Comparison of ENCODE assay signal across 7 cellular contexts in the genomic region with DNA sequence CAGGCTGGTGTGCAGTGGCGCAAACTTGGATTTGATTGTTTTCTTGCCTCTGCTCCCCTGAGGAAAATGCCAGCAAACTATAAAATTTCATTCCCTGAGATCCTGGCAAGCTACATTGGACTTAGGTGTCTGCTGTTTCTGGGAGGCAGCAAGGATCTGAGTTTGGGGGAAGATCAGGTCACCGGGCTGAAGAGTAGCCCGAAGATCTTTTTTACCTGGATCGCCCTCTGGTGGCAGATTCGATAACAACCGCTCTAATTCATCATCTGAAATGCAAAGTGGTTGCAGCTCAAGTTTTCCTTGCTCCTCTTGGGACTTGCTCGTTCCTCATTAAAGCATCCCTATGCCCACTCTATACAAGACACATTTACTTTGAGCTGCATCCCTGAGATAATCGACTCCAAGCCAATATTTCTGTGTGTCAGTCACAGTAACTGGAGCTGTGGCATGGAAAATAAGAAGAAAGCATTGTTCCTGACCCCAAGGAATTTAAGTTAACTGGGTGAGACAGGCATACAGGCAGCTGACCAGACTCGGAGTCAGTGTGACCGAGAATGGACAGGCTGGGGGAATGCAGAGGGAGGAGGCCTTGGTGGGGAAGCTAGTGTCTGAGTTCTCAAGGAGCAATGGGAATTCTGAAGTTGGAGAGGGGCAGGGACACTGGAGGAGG.
DNase-seq lines count a peak whose midpoint lies in the region; ATAC-seq and TF ChIP-seq lines count a peak whose summit lies in the region.

No MANE protein-coding gene starts in this region.

- ATAC-seq in HG02973 (IDR thresholded peaks at IDR 0.05; ENCODE audit: unreplicated experiment), result no peak

- no peak overlapping the region for H3K27ac ChIP-seq in SK-N-MC

- H3K4me3 ChIP-seq in SK-N-MC, result no peak overlapping the region

- in situ Hi-C loops in G401 (cut with HindIII; ENCODE audit: low sequenced_read_pairs), result no loop called here

- H3K9ac ChIP-seq in SK-N-MC (ENCODE audit: insufficient read length), result no peak overlapping the region

- peak; percentile 56 for TF ChIP-seq RAD21 in Ishikawa (IDR thresholded peaks at IDR 0.05; ENCODE audit: low read depth)

- DNase-seq in G401 (ENCODE audit: low spot score) (peak; percentile 55), SK-N-MC (ENCODE audit: low read depth, low spot score) (peak; percentile 5), amygdala (lab: John Stamatoyannopoulos, UW) (peak in 34 of 56 donors; percentile 1 to 80 (median 14)), iPS DF 19.7 (ENCODE audit: low read depth, low spot score) (peak; percentile 15)
- DNase-seq in stimulated activated CD4-positive, alpha-beta T cell treated with anti-CD3 and anti-CD28 coated beads, Interleukin-15, amount 100 ng/mL, for 24 hours, result peak; percentile 68

- TF ChIP-seq EP300 in Ishikawa (IDR thresholded peaks at IDR 0.05; ENCODE audit: borderline replicate concordance), result no peak

- H3K36me3 ChIP-seq in SK-N-MC (ENCODE audit: insufficient read depth, low read length), result no peaks in the 10 kb centered on the region

- no peaks in the 10 kb centered on the region for H3K9me3 ChIP-seq in SK-N-MC (ENCODE audit: low read depth, low read length)

TF ChIP-seq in Ishikawa, 13 proteins besides CTCF, POLR2A, EP300 and RAD21:
- TF ChIP-seq TAF1 (IDR thresholded peaks at IDR 0.05; ENCODE audit: low read depth) (no peak), YY1 (IDR thresholded peaks at IDR 0.05; ENCODE audit: low read depth) (no peak), USF1 (IDR thresholded peaks at IDR 0.05) (no peak), ZBTB7A (IDR thresholded peaks at IDR 0.05; ENCODE audit: low read depth) (no peak), TEAD4 (IDR thresholded peaks at IDR 0.05) (no peak), NFIC (IDR thresholded peaks at IDR 0.05) (no peak), FOXM1 (IDR thresholded peaks at IDR 0.05; ENCODE audit: borderline replicate concordance, low read depth) (no peak), MAX (IDR thresholded peaks at IDR 0.05) (no peak), CEBPB (IDR thresholded peaks at IDR 0.05) (no peak), EGR1 (IDR thresholded peaks at IDR 0.05) (no peak), TCF12 (IDR thresholded peaks at IDR 0.05; ENCODE audit: low read depth) (no peak), CREB1 (IDR thresholded peaks at IDR 0.05; ENCODE audit: low read depth) (no peak)
- TF ChIP-seq, protein P1, sequence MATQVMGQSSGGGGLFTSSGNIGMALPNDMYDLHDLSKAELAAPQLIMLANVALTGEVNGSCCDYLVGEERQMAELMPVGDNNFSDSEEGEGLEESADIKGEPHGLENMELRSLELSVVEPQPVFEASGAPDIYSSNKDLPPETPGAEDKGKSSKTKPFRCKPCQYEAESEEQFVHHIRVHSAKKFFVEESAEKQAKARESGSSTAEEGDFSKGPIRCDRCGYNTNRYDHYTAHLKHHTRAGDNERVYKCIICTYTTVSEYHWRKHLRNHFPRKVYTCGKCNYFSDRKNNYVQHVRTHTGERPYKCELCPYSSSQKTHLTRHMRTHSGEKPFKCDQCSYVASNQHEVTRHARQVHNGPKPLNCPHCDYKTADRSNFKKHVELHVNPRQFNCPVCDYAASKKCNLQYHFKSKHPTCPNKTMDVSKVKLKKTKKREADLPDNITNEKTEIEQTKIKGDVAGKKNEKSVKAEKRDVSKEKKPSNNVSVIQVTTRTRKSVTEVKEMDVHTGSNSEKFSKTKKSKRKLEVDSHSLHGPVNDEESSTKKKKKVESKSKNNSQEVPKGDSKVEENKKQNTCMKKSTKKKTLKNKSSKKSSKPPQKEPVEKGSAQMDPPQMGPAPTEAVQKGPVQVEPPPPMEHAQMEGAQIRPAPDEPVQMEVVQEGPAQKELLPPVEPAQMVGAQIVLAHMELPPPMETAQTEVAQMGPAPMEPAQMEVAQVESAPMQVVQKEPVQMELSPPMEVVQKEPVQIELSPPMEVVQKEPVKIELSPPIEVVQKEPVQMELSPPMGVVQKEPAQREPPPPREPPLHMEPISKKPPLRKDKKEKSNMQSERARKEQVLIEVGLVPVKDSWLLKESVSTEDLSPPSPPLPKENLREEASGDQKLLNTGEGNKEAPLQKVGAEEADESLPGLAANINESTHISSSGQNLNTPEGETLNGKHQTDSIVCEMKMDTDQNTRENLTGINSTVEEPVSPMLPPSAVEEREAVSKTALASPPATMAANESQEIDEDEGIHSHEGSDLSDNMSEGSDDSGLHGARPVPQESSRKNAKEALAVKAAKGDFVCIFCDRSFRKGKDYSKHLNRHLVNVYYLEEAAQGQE (IDR thresholded peaks at IDR 0.05; ENCODE audit: low read depth), result no peak

Comparison
In these comparisons a context has a peak if more than half of its experiments do, and no peak if none do; other contexts are left out.
1. DNase-seq: peak in every context shown above with its lines; median percentile 68 in stimulated activated CD4-positive, alpha-beta T cell treated with anti-CD3 and anti-CD28 coated beads, Interleukin-15, amount 100 ng/mL, for 24 hours; 55 in G401; 15 in iPS DF 19.7; 14 in amygdala; 5 in SK-N-MC.